In genomic region chr6:98836962-98837944, GRCh38 we compare ENCODE assay signal across 17 cellular contexts. TPM values are rescaled to one million over a fixed set of nuclear protein-coding genes. Genes with fewer than 3 reads are reported as not detected.
DNase-seq lines count a peak whose midpoint lies in the region.
"Had no signal": no experiment of that assay in that cellular context is flagged by ENCODE, and none has a peak within 500 bp of the region (broad histone marks: within the 10 kb centered on the region; RNA-seq: fewer than 3 reads in every experiment).

No MANE protein-coding gene starts in this region.

- in situ Hi-C loops in SK-MEL-5 (cut with HindIII; ENCODE audit: low pct_unique_long_range_greater_than_20kb, low sequenced_read_pairs), result no loop called here

- peak; percentile 36 for DNase-seq in NOMO-1 treated with DMSO at 0.1 percent for 48 hours (lab: John Stamatoyannopoulos, UW; ENCODE audit: unreplicated experiment)
- DNase-seq in NOMO-1 treated with dmso at 0.1 percent for 144 hours (lab: John Stamatoyannopoulos, UW; ENCODE audit: unreplicated experiment), result no peak
- DNase-seq in SK-MEL-5 (ENCODE audit: low read depth, low spot score), result peak; percentile 47
- DNase-seq in inferior parietal cortex (ENCODE audit: extremely low spot score), result peak; percentile 51
- peak; percentile 70 for DNase-seq in superior temporal gyrus (ENCODE audit: extremely low spot score)
- no peak for DNase-seq in NCI-H510A treated with DMSO at 0.1 percent for 48 hours (lab: John Stamatoyannopoulos, UW)
- DNase-seq in NK-92 treated with Interleukin-12 subunit alpha and Interleukin-12 subunit beta, amount 100 ng/mL, for 24 hours (lab: John Stamatoyannopoulos, UW), result no peak
- DNase-seq in DMS53 (lab: John Stamatoyannopoulos, UW), result no peak
- DNase-seq: ACHN; activated CD8-positive, alpha-beta memory T cell treated with anti-CD3 and anti-CD28 coated beads, Interleukin-2, amount 10 ng/mL, durations not matched to agents 7 days and 5 days; MV-4-11 had no signal

RNA-seq across cellular contexts. Expression of gene POU3F2, which starts 2.9 kb away (rescaled TPM):
- total RNA-seq in SK-MEL-5 (2014; rRNA removed; shearing (Covaris generic)), result 6.3 and 6.9 TPM in 2 replicates
- polyA plus RNA-seq in SK-MEL-5 (2015; cell fraction: cytosol; rRNA removed), result 10.7 and 12.3 TPM in 2 replicates
- 9.0 and 14.1 TPM in 2 replicates for polyA plus RNA-seq in SK-MEL-5 (2015; cell fraction: nucleus; rRNA removed)
- total RNA-seq: activated CD8-positive, alpha-beta memory T cell treated with anti-CD3 and anti-CD28 coated beads, Interleukin-2, amount 10 ng/mL, durations not matched to agents 7 days and 5 days; activated naive CD4-positive, alpha-beta T cell treated with anti-CD3 and anti-CD28 coated beads, Interleukin-2, amount 50 U/mL, for 72 hours; esophagus muscularis mucosa; lung microvascular endothelial cell; posterior vena cava; Right ventricle myocardium inferior; ureter had no signal

Comparison
In these comparisons a context has a peak if more than half of its experiments do, and no peak if none do; other contexts are left out.
1. DNase-seq: peak in NOMO-1 treated with DMSO at 0.1 percent for 48 hours (single experiment), SK-MEL-5 (single experiment), inferior parietal cortex (single experiment) and superior temporal gyrus (single experiment); none in NOMO-1 treated with dmso at 0.1 percent for 144 hours (single experiment), NCI-H510A treated with DMSO at 0.1 percent for 48 hours (single experiment), NK-92 treated with Interleukin-12 subunit alpha and Interleukin-12 subunit beta, amount 100 ng/mL, for 24 hours (single experiment) and DMS53 (single experiment).